Comparison of ENCODE assay signal across 8 cellular contexts in the genomic region with DNA sequence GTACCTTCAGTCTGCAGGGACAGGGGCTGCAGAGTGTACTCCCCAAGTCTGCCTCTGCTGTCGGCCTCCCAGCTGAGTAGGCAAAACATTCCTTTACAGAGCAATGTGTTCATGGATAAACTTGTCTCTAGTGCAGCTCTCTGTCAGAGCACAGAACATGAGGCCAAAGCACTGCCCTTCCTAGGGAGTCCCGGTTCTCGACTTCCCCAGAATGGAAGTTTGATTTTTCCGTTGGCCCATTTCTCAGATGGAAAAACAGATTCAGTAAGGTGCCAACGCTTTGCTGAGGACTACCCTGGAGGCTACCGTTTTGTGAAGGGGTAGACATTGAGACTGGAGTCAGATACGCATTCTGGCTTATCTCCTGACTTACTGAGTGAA. TPM values are rescaled to one million over a fixed set of nuclear protein-coding genes. Genes with fewer than 3 reads are reported as not detected.
A peak's percentile ranks its signal among the peaks of the same experiment; 100 is the strongest.
DNase-seq lines count a peak whose midpoint lies in the region; ATAC-seq, FAIRE-seq and TF ChIP-seq lines count a peak whose summit lies in the region.

No MANE protein-coding gene starts in this region.

- H3K9ac ChIP-seq in keratinocyte (ENCODE audit: control insufficient read depth, extremely low read depth, insufficient read depth, low read length) = peak overlapping the region; percentile 90

- H3K4me3 Mint-ChIP-seq in activated naive CD8-positive, alpha-beta T cell treated with anti-CD3 and anti-CD28 coated beads for 36 hours = peak overlapping the region; percentile 89

- DNase-seq in A549 (ENCODE audit: low read depth in 1 of 2, low spot score in 1 of 2) (no peak), keratinocyte (ENCODE audit: low read depth, low spot score) (no peak), suprapubic skin (ENCODE audit: low spot score in 2 of 2) (no peak), DMS153 treated with DMSO at 0.1 percent for 48 hours (lab: John Stamatoyannopoulos, UW; ENCODE audit: unreplicated experiment) (no peak), HK-2 (ENCODE audit: unreplicated experiment) (no peak)
- no peak for DNase-seq in activated naive CD8-positive, alpha-beta T cell treated with anti-CD3 and anti-CD28 coated beads for 36 hours

- TF ChIP-seq POLR2A in A549 (IDR thresholded peaks at IDR 0.05; ENCODE audit: low read length) (no peak), suprapubic skin (IDR thresholded peaks at IDR 0.05) (no peak)

- no peaks in the 10 kb centered on the region for H3K9me1 ChIP-seq in keratinocyte (ENCODE audit: control insufficient read depth, extremely low read depth, insufficient read depth, low read length)

- H2AFZ ChIP-seq in keratinocyte (ENCODE audit: control insufficient read depth, low read length) = peak overlapping the region; percentile 10

- WGBS in A549 (ENCODE audit: missing lambda C conversion rate) = 4% methylated on average over 7 of the region's 7 CpGs
- WGBS in suprapubic skin = 18% methylated on average over 6 of the region's 7 CpGs

- H3K9me3 Mint-ChIP-seq in activated naive CD8-positive, alpha-beta T cell treated with anti-CD3 and anti-CD28 coated beads for 36 hours = no peaks in the 10 kb centered on the region

- peak overlapping the region; percentile 99 for H3K4me2 ChIP-seq in A549
- peak overlapping the region; percentile 54 for H3K4me2 ChIP-seq in keratinocyte (ENCODE audit: control insufficient read depth, extremely low read depth, insufficient read depth, low read depth, low read length)

- H3K9me3 ChIP-seq in A549 = no peaks in the 10 kb centered on the region
- H3K9me3 ChIP-seq in keratinocyte (ENCODE audit: control insufficient read depth, low read depth, low read length) = no peaks in the 10 kb centered on the region
- H3K9me3 ChIP-seq in suprapubic skin = no peaks in the 10 kb centered on the region

- no peaks in the 10 kb centered on the region for H3K27me3 Mint-ChIP-seq in activated naive CD8-positive, alpha-beta T cell treated with anti-CD3 and anti-CD28 coated beads for 36 hours

- no peak for TF ChIP-seq RAD21 in A549 (conservative IDR thresholded peaks at IDR 0.05 in 1 of 2, IDR thresholded peaks at IDR 0.05 in 1 of 2)

- H3K27me3 ChIP-seq in keratinocyte (ENCODE audit: control insufficient read depth, extremely low read depth, insufficient read depth, low read length) (no peaks in the 10 kb centered on the region), suprapubic skin (no peaks in the 10 kb centered on the region)

- H3K4me3 ChIP-seq in A549 (peak overlapping the region; percentile 95), keratinocyte (ENCODE audit: control insufficient read depth in 2 of 3, extremely low read depth in 1 of 3, insufficient read depth in 2 of 3, low read depth in 1 of 3, low read length in 3 of 3) (peak overlapping the region; percentile 4 to 85 (median 72)), suprapubic skin (peak overlapping the region; percentile 73)

- no peaks in the 10 kb centered on the region for H4K20me1 ChIP-seq in keratinocyte (ENCODE audit: control insufficient read depth, extremely low read depth, insufficient read depth, low read length)

- FAIRE-seq in A549 (lab: Jason Lieb, UNC) = no peak
- FAIRE-seq in keratinocyte (lab: Jason Lieb, UNC) = no peak

- H3K4me1 ChIP-seq in A549 = peaks cover 49% of the 10 kb centered on the region
- H3K4me1 ChIP-seq in keratinocyte (ENCODE audit: control insufficient read depth, extremely low read depth, insufficient read depth, low read length) = peaks cover 16% of the 10 kb centered on the region
- peaks cover 25% of the 10 kb centered on the region for H3K4me1 ChIP-seq in suprapubic skin

- dilution Hi-C loops in keratinocyte (cut with MboI; ENCODE audit: extremely low pct_ligation_motif_present, low sequenced_read_pairs) = no loop called here

- peaks cover 45% of the 10 kb centered on the region for H3K4me1 Mint-ChIP-seq in activated naive CD8-positive, alpha-beta T cell treated with anti-CD3 and anti-CD28 coated beads for 36 hours

- peaks cover 43% of the 10 kb centered on the region for H3K79me2 ChIP-seq in keratinocyte (ENCODE audit: control insufficient read depth, insufficient read depth, low read length)

- peaks cover 18% of the 10 kb centered on the region for H3K36me3 Mint-ChIP-seq in activated naive CD8-positive, alpha-beta T cell treated with anti-CD3 and anti-CD28 coated beads for 36 hours

- no peak for TF ChIP-seq CTCF in A549 (IDR thresholded peaks at IDR 0.05)
- no peak for TF ChIP-seq CTCF in keratinocyte (optimal IDR thresholded peaks at IDR 0.05 in 1 of 3, IDR thresholded peaks at IDR 0.05 in 1 of 3, conservative IDR thresholded peaks at IDR 0.05 in 1 of 3; ENCODE audit: extremely low read depth in 1 of 3, insufficient read depth in 2 of 3, low read length in 3 of 3)
- no peak for TF ChIP-seq CTCF in suprapubic skin (IDR thresholded peaks at IDR 0.05)

- H3K27ac Mint-ChIP-seq in activated naive CD8-positive, alpha-beta T cell treated with anti-CD3 and anti-CD28 coated beads for 36 hours = peak overlapping the region; percentile 79

- CTCF ChIA-PET in A549 (lab: Yijun Ruan, JAX) = no interaction called here

- peak overlapping the region; percentile 88 to 96 for H3K27ac ChIP-seq in A549
- no peak overlapping the region for H3K27ac ChIP-seq in keratinocyte (ENCODE audit: control insufficient read depth, insufficient read depth, low read length)
- H3K27ac ChIP-seq in suprapubic skin = no peak overlapping the region

- no peak for TF ChIP-seq EP300 in A549 (IDR thresholded peaks at IDR 0.05)
- TF ChIP-seq EP300 in suprapubic skin (IDR thresholded peaks at IDR 0.05) = no peak

- POLR2A ChIA-PET in A549 (lab: Yijun Ruan, JAX) = interaction anchor here (0.5 to 0.7 kb wide), 2 partner anchors 748 to 763 kb away, joined by 3 to 5 read pairs; no protein-coding TSS in a partner anchor

- H3K36me3 ChIP-seq in keratinocyte (ENCODE audit: control insufficient read depth in 2 of 2, extremely low read depth in 1 of 2, insufficient read depth in 2 of 2, low read length in 2 of 2) (no peaks in the 10 kb centered on the region), suprapubic skin (no peaks in the 10 kb centered on the region)

- ATAC-seq in A549 = peak; percentile 65 to 72
- peak; percentile 40 for ATAC-seq in GM19043 (IDR thresholded peaks at IDR 0.05; ENCODE audit: low read depth, unreplicated experiment)
- peak; percentile 20 for ATAC-seq in HG03196 (IDR thresholded peaks at IDR 0.05; ENCODE audit: unreplicated experiment)

TF ChIP-seq in A549, 52 proteins besides CTCF, POLR2A, EP300 and RAD21 (continues in another document):
- TF ChIP-seq CHD2 (IDR thresholded peaks at IDR 0.05; ENCODE audit: low read length, partially characterized antibody) = no peak
- TF ChIP-seq FOXS1 (CRISPR knock-in tag; IDR thresholded peaks at IDR 0.05) = no peak
- TF ChIP-seq TP53 (CRISPR knock-in tag; IDR thresholded peaks at IDR 0.05) = no peak
- no peak for TF ChIP-seq GATA3 (IDR thresholded peaks at IDR 0.05; ENCODE audit: borderline replicate concordance)
- no peak for TF ChIP-seq EHF (CRISPR knock-in tag; IDR thresholded peaks at IDR 0.05)
- TF ChIP-seq NR3C1 (IDR thresholded peaks at IDR 0.05) = no peak
- no peak for TF ChIP-seq FOSB (CRISPR knock-in tag; IDR thresholded peaks at IDR 0.05)
- TF ChIP-seq, protein P1, sequence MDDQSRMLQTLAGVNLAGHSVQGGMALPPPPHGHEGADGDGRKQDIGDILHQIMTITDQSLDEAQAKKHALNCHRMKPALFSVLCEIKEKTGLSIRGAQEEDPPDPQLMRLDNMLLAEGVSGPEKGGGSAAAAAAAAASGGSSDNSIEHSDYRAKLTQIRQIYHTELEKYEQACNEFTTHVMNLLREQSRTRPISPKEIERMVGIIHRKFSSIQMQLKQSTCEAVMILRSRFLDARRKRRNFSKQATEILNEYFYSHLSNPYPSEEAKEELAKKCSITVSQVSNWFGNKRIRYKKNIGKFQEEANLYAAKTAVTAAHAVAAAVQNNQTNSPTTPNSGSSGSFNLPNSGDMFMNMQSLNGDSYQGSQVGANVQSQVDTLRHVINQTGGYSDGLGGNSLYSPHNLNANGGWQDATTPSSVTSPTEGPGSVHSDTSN (IDR thresholded peaks at IDR 0.05) = no peak
- no peak for TF ChIP-seq RCOR1 (IDR thresholded peaks at IDR 0.05; ENCODE audit: low read depth, low read length)
- no peak for TF ChIP-seq NPAS2 (CRISPR knock-in tag; IDR thresholded peaks at IDR 0.05; ENCODE audit: borderline replicate concordance)
- no peak for TF ChIP-seq RARB (CRISPR knock-in tag; IDR thresholded peaks at IDR 0.05)
- no peak for TF ChIP-seq ZSCAN20 (CRISPR knock-in tag; IDR thresholded peaks at IDR 0.05)
- no peak for TF ChIP-seq PHF8 (IDR thresholded peaks at IDR 0.05; ENCODE audit: borderline replicate concordance, low read depth)
- no peak for TF ChIP-seq SREBF2 (IDR thresholded peaks at IDR 0.05)
- TF ChIP-seq NFE2L2 (conservative IDR thresholded peaks at IDR 0.05; ENCODE audit: low read length) = no peak
- no peak for TF ChIP-seq KDM1A (IDR thresholded peaks at IDR 0.05; ENCODE audit: low read depth)
- TF ChIP-seq, protein P2, sequence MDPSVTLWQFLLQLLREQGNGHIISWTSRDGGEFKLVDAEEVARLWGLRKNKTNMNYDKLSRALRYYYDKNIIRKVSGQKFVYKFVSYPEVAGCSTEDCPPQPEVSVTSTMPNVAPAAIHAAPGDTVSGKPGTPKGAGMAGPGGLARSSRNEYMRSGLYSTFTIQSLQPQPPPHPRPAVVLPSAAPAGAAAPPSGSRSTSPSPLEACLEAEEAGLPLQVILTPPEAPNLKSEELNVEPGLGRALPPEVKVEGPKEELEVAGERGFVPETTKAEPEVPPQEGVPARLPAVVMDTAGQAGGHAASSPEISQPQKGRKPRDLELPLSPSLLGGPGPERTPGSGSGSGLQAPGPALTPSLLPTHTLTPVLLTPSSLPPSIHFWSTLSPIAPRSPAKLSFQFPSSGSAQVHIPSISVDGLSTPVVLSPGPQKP (IDR thresholded peaks at IDR 0.05; ENCODE audit: low read depth, low read length) = no peak

RNA-seq across cellular contexts. Expression of a gene that starts 0.4 kb away (rescaled TPM):
- polyA plus RNA-seq in A549 (2011; rRNA removed) = 23.8 and 29.0 TPM in 2 replicates
- polyA plus RNA-seq in A549 (2012; cell fraction: cytosol; rRNA removed) = 7.7 and 10.0 TPM in 2 replicates
- 13.6 and 17.2 TPM in 2 replicates for polyA plus RNA-seq in A549 (2012; cell fraction: nucleus; rRNA removed)
- polyA plus RNA-seq in A549 (2017; fragmentation: RNase III; extraction: RNeasy Plus Mini Kit Qiagen cat#74134 plus additional on column Dnase treatment) = 16.9 to 17.6 TPM (median 17.4 TPM) in 3 replicates
- polyA minus RNA-seq in A549 (2011; rRNA and poly(A)+ RNA removed) = 47.5 and 63.6 TPM in 2 replicates
- total RNA-seq in activated naive CD8-positive, alpha-beta T cell treated with anti-CD3 and anti-CD28 coated beads for 36 hours = 10 to 100 TPM; 11.1 to 13.7 TPM
- 21.3 to 23.8 TPM (median 23.2 TPM) in 3 replicates for polyA plus RNA-seq in keratinocyte
- polyA plus RNA-seq in keratinocyte (2011; ENCODE audit: low read depth) = 6.3 TPM
- polyA plus RNA-seq in keratinocyte (2011; cell fraction: cytosol; rRNA removed) = 13.9 and 18.4 TPM in 2 replicates
- 31.8 and 34.7 TPM in 2 replicates for polyA plus RNA-seq in keratinocyte (2011; cell fraction: nucleus; rRNA removed)
- polyA plus RNA-seq in keratinocyte (2012; ENCODE audit: low replicate concordance) = 7.6 and 18.5 TPM in 2 replicates
- polyA minus RNA-seq in keratinocyte = 55.2 to 74.2 TPM (median 71.4 TPM) in 3 replicates
- polyA minus RNA-seq in keratinocyte (2011; cell fraction: cytosol; rRNA and poly(A)+ RNA removed) = 26.7 TPM
- polyA minus RNA-seq in keratinocyte (2011; cell fraction: nucleus; rRNA and poly(A)+ RNA removed) = 29.9 and 43.2 TPM in 2 replicates
- total RNA-seq in suprapubic skin = 10 to 100 TPM; 10.8 to 12.8 (median 12.0) TPM

Comparison
In these comparisons a context has a peak if more than half of its experiments do, and no peak if none do; other contexts are left out.
1. H3K27ac ChIP-seq: peak in A549 (2 of 2); none in keratinocyte (single experiment) and suprapubic skin (single experiment).
2. Peak in every context shown above with its lines, with median percentiles within 50 percentile points of each other: ATAC-seq and H3K4me3 ChIP-seq.